In the genomic region with DNA sequence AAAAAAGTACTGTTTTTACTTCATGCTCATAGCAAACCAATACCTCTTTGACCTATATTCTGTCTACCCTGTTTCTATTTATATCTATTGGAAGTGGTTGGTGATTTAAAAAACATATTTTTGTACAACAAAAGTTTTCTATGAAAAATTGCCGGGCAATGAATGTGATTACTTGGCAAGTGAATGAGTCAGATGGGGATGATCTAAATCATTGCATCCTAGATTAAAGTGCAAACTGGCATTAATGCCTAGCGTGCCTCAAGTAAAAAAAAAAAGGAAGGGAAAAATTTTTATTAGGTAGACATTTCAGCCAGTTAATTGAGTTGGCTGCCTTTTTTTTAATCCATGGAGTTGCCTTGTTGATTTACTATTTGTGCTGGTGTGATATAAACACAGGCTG, we compare ENCODE assay signal across 22 cellular contexts.
DNase-seq lines count a peak whose midpoint lies in the region; ATAC-seq, FAIRE-seq and TF ChIP-seq lines count a peak whose summit lies in the region.
"Had no signal": no experiment of that assay in that cellular context is flagged by ENCODE, and none has a peak within 500 bp of the region (broad histone marks: within the 10 kb centered on the region; RNA-seq: fewer than 3 reads in every experiment).

No MANE protein-coding gene starts in this region.

- DNase-seq in ELR (ENCODE audit: low read depth): peak; percentile 5
- DNase-seq in astrocyte (ENCODE audit: low read depth): no peak
- peak; percentile 5 for DNase-seq in fibroblast of the aortic adventitia (ENCODE audit: low read depth)
- DNase-seq in sigmoid colon: no peak
- no peak for DNase-seq in effector memory CD8-positive, alpha-beta T cell
- DNase-seq in activated T-helper 2 cell treated with anti-CD3 and anti-CD28 coated beads, Interferon-gamma antibody, Interleukin-2, Interleukin-4, amounts not matched to agents 10 μg/mL and 5 μg/mL and 100 μg/mL, durations not matched to agents 14 hours and 24 hours and 36 hours (ENCODE audit: low spot score): no peak
- no peak for DNase-seq in DMS79 treated with DMSO at 0.1 percent for 48 hours (lab: John Stamatoyannopoulos, UW)
- no peak for DNase-seq in NCI-H1694 treated with DMSO at 0.1 percent for 48 hours (lab: John Stamatoyannopoulos, UW)
- DNase-seq: CD4-positive, alpha-beta memory T cell; DMS53; H9; Karpas-422; NCI-H1105; NCI-H2081 treated with DMSO at 0.1 percent for 48 hours; NCI-H446 treated with DMSO at 0.1 percent for 48 hours; NK-92 treated with Interleukin-12 subunit alpha and Interleukin-12 subunit beta, amount 100 ng/mL, for 24 hours; Right ventricle myocardium superior had no signal

- H3K9ac ChIP-seq in astrocyte (ENCODE audit: low read length): no peak overlapping the region

- FAIRE-seq in astrocyte (lab: Jason Lieb, UNC): no peak
- FAIRE-seq: A204.1, GM12892, HTR-8/SVneo, RCC 7860 had no signal

- no peaks in the 10 kb centered on the region for H3K36me3 ChIP-seq in astrocyte (ENCODE audit: insufficient read depth, low read length)
- H3K36me3 ChIP-seq in sigmoid colon: no peaks in the 10 kb centered on the region

- 82 to 84% methylated on average over 2 of the region's 2 CpGs for WGBS in sigmoid colon, 2 donors

- H3K27me3 Mint-ChIP-seq in astrocyte (ENCODE audit: low read depth, unreplicated experiment): no peaks in the 10 kb centered on the region
- no peaks in the 10 kb centered on the region for H3K27me3 Mint-ChIP-seq in effector memory CD8-positive, alpha-beta T cell
- H3K27me3 Mint-ChIP-seq in activated T-helper 2 cell treated with anti-CD3 and anti-CD28 coated beads, Interferon-gamma antibody, Interleukin-2, Interleukin-4, amounts not matched to agents 10 μg/mL and 5 μg/mL and 100 μg/mL, durations not matched to agents 14 hours and 24 hours and 36 hours (ENCODE audit: low read depth): peaks cover 3% of the 10 kb centered on the region

- H3K9me3 Mint-ChIP-seq in astrocyte (ENCODE audit: unreplicated experiment): no peaks in the 10 kb centered on the region
- no peaks in the 10 kb centered on the region for H3K9me3 Mint-ChIP-seq in effector memory CD8-positive, alpha-beta T cell
- no peaks in the 10 kb centered on the region for H3K9me3 Mint-ChIP-seq in activated T-helper 2 cell treated with anti-CD3 and anti-CD28 coated beads, Interferon-gamma antibody, Interleukin-2, Interleukin-4, amounts not matched to agents 10 μg/mL and 5 μg/mL and 100 μg/mL, durations not matched to agents 14 hours and 24 hours and 36 hours
- H3K9me3 Mint-ChIP-seq: CD4-positive, alpha-beta memory T cell; H9; IgD-negative memory B cell had no signal

- no peak for ATAC-seq in effector memory CD8-positive, alpha-beta T cell (replicated peaks)

- peak overlapping the region; percentile 93 for H3K27ac Mint-ChIP-seq in astrocyte (ENCODE audit: unreplicated experiment)
- no peak overlapping the region for H3K27ac Mint-ChIP-seq in effector memory CD8-positive, alpha-beta T cell
- H3K27ac Mint-ChIP-seq in activated T-helper 2 cell treated with anti-CD3 and anti-CD28 coated beads, Interferon-gamma antibody, Interleukin-2, Interleukin-4, amounts not matched to agents 10 μg/mL and 5 μg/mL and 100 μg/mL, durations not matched to agents 14 hours and 24 hours and 36 hours: no peak overlapping the region
- H3K27ac Mint-ChIP-seq: IgD-negative memory B cell had no signal

- peaks cover 5% of the 10 kb centered on the region for H4K20me1 ChIP-seq in astrocyte (ENCODE audit: insufficient read depth, low read length)

- H3K36me3 Mint-ChIP-seq in astrocyte (ENCODE audit: low read depth, unreplicated experiment): no peaks in the 10 kb centered on the region
- no peaks in the 10 kb centered on the region for H3K36me3 Mint-ChIP-seq in effector memory CD8-positive, alpha-beta T cell (ENCODE audit: insufficient read depth)
- H3K36me3 Mint-ChIP-seq in activated T-helper 2 cell treated with anti-CD3 and anti-CD28 coated beads, Interferon-gamma antibody, Interleukin-2, Interleukin-4, amounts not matched to agents 10 μg/mL and 5 μg/mL and 100 μg/mL, durations not matched to agents 14 hours and 24 hours and 36 hours (ENCODE audit: low read depth): no peaks in the 10 kb centered on the region
- H3K36me3 Mint-ChIP-seq: CD4-positive, alpha-beta memory T cell; IgD-negative memory B cell had no signal

- H3K4me3 Mint-ChIP-seq in astrocyte (ENCODE audit: unreplicated experiment): no peak overlapping the region
- H3K4me3 Mint-ChIP-seq in effector memory CD8-positive, alpha-beta T cell: no peak overlapping the region
- H3K4me3 Mint-ChIP-seq in activated T-helper 2 cell treated with anti-CD3 and anti-CD28 coated beads, Interferon-gamma antibody, Interleukin-2, Interleukin-4, amounts not matched to agents 10 μg/mL and 5 μg/mL and 100 μg/mL, durations not matched to agents 14 hours and 24 hours and 36 hours (ENCODE audit: low read depth): no peak overlapping the region
- H3K4me3 Mint-ChIP-seq: CD4-positive, alpha-beta memory T cell; H9; IgD-negative memory B cell had no signal

- H3K27ac ChIP-seq in astrocyte (ENCODE audit: low read depth, low read length) (no peak overlapping the region), sigmoid colon (peak overlapping the region in 3 of 4 donors; percentile 10 to 75 (median 62))

- H3K9me3 ChIP-seq in astrocyte (ENCODE audit: insufficient read depth, low read depth, low read length) (peaks cover 2% of the 10 kb centered on the region), sigmoid colon (no peaks in the 10 kb centered on the region)

- no peak overlapping the region for H3K4me3 ChIP-seq in astrocyte (ENCODE audit: insufficient read depth, low read depth, low read length)
- H3K4me3 ChIP-seq in fibroblast of the aortic adventitia (ENCODE audit: low read depth, low read length): no peak overlapping the region
- H3K4me3 ChIP-seq in sigmoid colon: no peak overlapping the region

- H3K4me2 ChIP-seq in astrocyte (ENCODE audit: low read length): no peak overlapping the region

- no peak overlapping the region for H2AFZ ChIP-seq in astrocyte (ENCODE audit: low read depth, low read length)

- TF ChIP-seq POLR2A in sigmoid colon (IDR thresholded peaks at IDR 0.05): no peak

- intact Hi-C loops in sigmoid colon (cut with DNase I): loop anchor here (5.0 to 10.0 kb wide), 2 partner anchors 53 to 511 kb away; no protein-coding TSS in a partner anchor
- intact Hi-C loops in activated T-helper 2 cell treated with anti-CD3 and anti-CD28 coated beads, Interferon-gamma antibody, Interleukin-2, Interleukin-4, amounts not matched to agents 10 μg/mL and 5 μg/mL and 100 μg/mL, durations not matched to agents 14 hours and 24 hours and 36 hours (cut with micrococcal nuclease): no loop called here

- H3K4me1 Mint-ChIP-seq in astrocyte (ENCODE audit: low read depth, unreplicated experiment): peaks cover 50% of the 10 kb centered on the region
- H3K4me1 Mint-ChIP-seq in effector memory CD8-positive, alpha-beta T cell (ENCODE audit: low read depth in 2 of 2): no peaks in the 10 kb centered on the region
- H3K4me1 Mint-ChIP-seq in activated T-helper 2 cell treated with anti-CD3 and anti-CD28 coated beads, Interferon-gamma antibody, Interleukin-2, Interleukin-4, amounts not matched to agents 10 μg/mL and 5 μg/mL and 100 μg/mL, durations not matched to agents 14 hours and 24 hours and 36 hours (ENCODE audit: low read depth): no peaks in the 10 kb centered on the region
- H3K4me1 Mint-ChIP-seq: H9, IgD-negative memory B cell had no signal

- peaks cover 7% of the 10 kb centered on the region for H3K4me1 ChIP-seq in astrocyte (ENCODE audit: insufficient read depth, low read length)
- peaks cover 0 to 57% (median 55%) of the 10 kb centered on the region in 4 donors for H3K4me1 ChIP-seq in sigmoid colon

- TF ChIP-seq CTCF in astrocyte (IDR thresholded peaks at IDR 0.05; ENCODE audit: insufficient read depth, low read depth, low read length): no peak
- no peak for TF ChIP-seq CTCF in fibroblast of the aortic adventitia (IDR thresholded peaks at IDR 0.05; ENCODE audit: insufficient read depth, low read length)
- TF ChIP-seq CTCF in sigmoid colon (IDR thresholded peaks at IDR 0.05): no peak

- peaks cover 40% of the 10 kb centered on the region for H3K27me3 ChIP-seq in astrocyte (ENCODE audit: insufficient read depth, low read length)
- H3K27me3 ChIP-seq in sigmoid colon: no peaks in the 10 kb centered on the region

- no peak for TF ChIP-seq EP300 in sigmoid colon (IDR thresholded peaks at IDR 0.05)

- no peaks in the 10 kb centered on the region for H3K79me2 ChIP-seq in astrocyte (ENCODE audit: insufficient read depth, low read length)

Comparison
In these comparisons a context has a peak if more than half of its experiments do, and no peak if none do; other contexts are left out.
1. DNase-seq: peak in ELR (single experiment) and fibroblast of the aortic adventitia (single experiment); none in astrocyte (single experiment), sigmoid colon (single experiment), effector memory CD8-positive, alpha-beta T cell (0 of 3), activated T-helper 2 cell treated with anti-CD3 and anti-CD28 coated beads, Interferon-gamma antibody, Interleukin-2, Interleukin-4, amounts not matched to agents 10 μg/mL and 5 μg/mL and 100 μg/mL, durations not matched to agents 14 hours and 24 hours and 36 hours (single experiment), DMS79 treated with DMSO at 0.1 percent for 48 hours (single experiment) and NCI-H1694 treated with DMSO at 0.1 percent for 48 hours (single experiment).